Comparison of ENCODE assay signal across 1 cellular context in genomic region chr11:47185305-47186075, GRCh38.
A peak's percentile ranks its signal among the peaks of the same experiment; 100 is the strongest.
TF ChIP-seq lines count a peak whose summit lies in the region.

No MANE protein-coding gene starts in this region.

TF ChIP-seq in HEK293, 187 proteins besides CTCF, POLR2A, EP300 and RAD21 (continued from another document and continues in another):
- TF ChIP-seq ELK4 (IDR thresholded peaks at IDR 0.05; ENCODE audit: borderline replicate concordance, low read depth, low read length) (no peak), ZNF621 (tag by site-specific recombination; IDR thresholded peaks at IDR 0.05) (no peak), KLF9 (tag by site-specific recombination; IDR thresholded peaks at IDR 0.05; ENCODE audit: low read depth) (0 out of 2 replicates have a peak, but pooled peaks have one; percentile 20), SP2 (tag by site-specific recombination; IDR thresholded peaks at IDR 0.05) (peak; percentile 44), ZNF658 (tag by site-specific recombination; IDR thresholded peaks at IDR 0.05) (no peak), SP7 (tag by site-specific recombination; IDR thresholded peaks at IDR 0.05) (0 out of 2 replicates have a peak, but pooled peaks have one; percentile 27), ZNF629 (tag by site-specific recombination; IDR thresholded peaks at IDR 0.05) (peak; percentile 45), PRDM6 (tag by site-specific recombination; IDR thresholded peaks at IDR 0.05) (no peak), ZEB2 (tag by site-specific recombination; IDR thresholded peaks at IDR 0.05) (peak; percentile 34; the same call in 1 of the 2 replicates), KLF7 (tag by site-specific recombination; IDR thresholded peaks at IDR 0.05; ENCODE audit: borderline replicate concordance) (no peak), ZNF585B (tag by site-specific recombination; IDR thresholded peaks at IDR 0.05) (no peak), ZNF654 (tag by site-specific recombination; IDR thresholded peaks at IDR 0.05; ENCODE audit: low read depth) (no peak), ZNF645 (tag by site-specific recombination; IDR thresholded peaks at IDR 0.05) (no peak), ZNF19 (tag by site-specific recombination; IDR thresholded peaks at IDR 0.05; ENCODE audit: low read depth) (no peak), ZNF529 (tag by site-specific recombination; IDR thresholded peaks at IDR 0.05; ENCODE audit: insufficient replicate concordance) (no peak), PATZ1 (tag by site-specific recombination; IDR thresholded peaks at IDR 0.05) (peak; percentile 66), ZBTB48 (tag by site-specific recombination; IDR thresholded peaks at IDR 0.05) (peak; percentile 72), ZIC2 (tag by site-specific recombination; IDR thresholded peaks at IDR 0.05) (peak; percentile 67), ZNF274 (IDR thresholded peaks at IDR 0.05; ENCODE audit: low read length) (no peak), ZNF274 (tag by site-specific recombination; IDR thresholded peaks at IDR 0.05; ENCODE audit: borderline replicate concordance) (no peak), ZNF174 (tag by site-specific recombination; IDR thresholded peaks at IDR 0.05) (no peak), ZNF335 (tag by site-specific recombination; conservative IDR thresholded peaks at IDR 0.05) (peak; percentile 90), GLIS1 (tag by site-specific recombination; IDR thresholded peaks at IDR 0.05) (peak; percentile 43; the same call in 1 of the 2 replicates), MEIS1 (CRISPR knock-in tag; IDR thresholded peaks at IDR 0.05; ENCODE audit: borderline replicate concordance) (no peak), PRDM10 (tag by site-specific recombination; IDR thresholded peaks at IDR 0.05) (peak; percentile 85), IKZF3 (tag by site-specific recombination; IDR thresholded peaks at IDR 0.05) (peak; percentile 11; the same call in 1 of the 2 replicates), HIC1 (tag by site-specific recombination; IDR thresholded peaks at IDR 0.05) (peak; percentile 51), KLF1 (tag by site-specific recombination; IDR thresholded peaks at IDR 0.05) (peak; percentile 54), SCRT2 (tag by site-specific recombination; IDR thresholded peaks at IDR 0.05) (peak; percentile 98), ZNF2 (tag by site-specific recombination; IDR thresholded peaks at IDR 0.05) (no peak), MZF1 (tag by site-specific recombination; IDR thresholded peaks at IDR 0.05; ENCODE audit: borderline replicate concordance) (no peak), ZNF501 (tag by site-specific recombination; IDR thresholded peaks at IDR 0.05) (peak; percentile 49; the same call in 1 of the 2 replicates), ZNF785 (tag by site-specific recombination; IDR thresholded peaks at IDR 0.05) (no peak), ZNF692 (tag by site-specific recombination; IDR thresholded peaks at IDR 0.05) (0 out of 2 replicates have a peak, but pooled peaks have one; percentile 49), ZNF214 (tag by site-specific recombination; IDR thresholded peaks at IDR 0.05; ENCODE audit: borderline replicate concordance) (no peak), ZBTB26 (tag by site-specific recombination; optimal IDR thresholded peaks at IDR 0.05) (peak; percentile 36), ZFP69B (tag by site-specific recombination; IDR thresholded peaks at IDR 0.05) (no peak), ZFHX2 (tag by site-specific recombination; conservative IDR thresholded peaks at IDR 0.05) (no peak), ZBTB17 (tag by site-specific recombination; IDR thresholded peaks at IDR 0.05) (peak; percentile 46; the same call in 1 of the 2 replicates), ZSCAN4 (tag by site-specific recombination; IDR thresholded peaks at IDR 0.05) (no peak), ZBTB8A (tag by site-specific recombination; IDR thresholded peaks at IDR 0.05) (peak; percentile 86), GLIS2 (tag by site-specific recombination; IDR thresholded peaks at IDR 0.05) (peak; percentile 75), WT1 (tag by site-specific recombination; IDR thresholded peaks at IDR 0.05) (peak; percentile 37; the same call in 1 of the 2 replicates), ZNF146 (tag by site-specific recombination; IDR thresholded peaks at IDR 0.05) (no peak), ZNF132 (tag by site-specific recombination; IDR thresholded peaks at IDR 0.05; ENCODE audit: borderline replicate concordance) (no peak), ZNF302 (tag by site-specific recombination; IDR thresholded peaks at IDR 0.05; ENCODE audit: low read depth) (no peak), KLF17 (tag by site-specific recombination; IDR thresholded peaks at IDR 0.05) (peak; percentile 75), YY1 (tag by site-specific recombination; IDR thresholded peaks at IDR 0.05) (no peak)
